In the genomic region with DNA sequence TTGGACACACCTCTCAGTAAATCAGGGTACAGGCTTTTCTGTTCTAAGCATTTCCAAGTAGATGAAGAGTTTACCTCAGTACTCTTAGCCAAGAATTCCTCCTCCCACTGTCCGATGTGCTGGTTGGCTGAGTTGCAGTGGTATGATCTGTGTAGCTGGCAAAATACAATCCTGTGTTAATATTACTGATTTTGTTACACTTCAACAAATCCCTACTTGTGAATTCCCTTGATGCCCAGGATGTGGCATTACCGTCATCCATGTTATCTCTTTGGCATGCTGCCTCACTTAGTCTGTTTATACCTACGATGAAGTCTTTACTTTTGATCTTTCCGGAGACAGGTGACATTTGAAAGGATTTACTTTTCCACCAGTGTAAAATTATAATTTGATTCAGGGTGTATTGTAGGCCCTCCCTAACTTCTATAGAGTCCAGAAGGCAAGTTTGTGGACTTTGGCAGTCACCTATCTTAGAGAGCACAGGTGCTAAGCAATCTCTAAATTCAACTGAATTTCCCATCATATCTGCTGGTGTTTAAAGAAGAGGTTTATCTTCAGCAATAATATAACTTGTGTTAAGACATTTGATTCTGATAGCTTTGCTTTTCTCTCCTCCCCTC, we compare ENCODE assay signal across 12 cellular contexts. TPM values are rescaled to one million over a fixed set of nuclear protein-coding genes. Genes with fewer than 3 reads are reported as not detected.
DNase-seq lines count a peak whose midpoint lies in the region; ATAC-seq and TF ChIP-seq lines count a peak whose summit lies in the region.
"Had no signal": no experiment of that assay in that cellular context is flagged by ENCODE, and none has a peak within 500 bp of the region (broad histone marks: within the 10 kb centered on the region; RNA-seq: fewer than 3 reads in every experiment).

No MANE protein-coding gene starts in this region.

- CTCF ChIA-PET in SK-N-SH (lab: Yijun Ruan, JAX) = interaction anchor here (0.9 to 1.6 kb wide), 5 partner anchors 13 to 625 kb away, joined by 3 to 5 read pairs (median 3); no protein-coding TSS in a partner anchor

- H2BK5ac ChIP-seq in neuronal stem cell (ENCODE audit: low read length) = no peak overlapping the region

- POLR2A ChIA-PET in SK-N-SH (lab: Yijun Ruan, JAX) = no interaction called here

- no peak overlapping the region for H2BK15ac ChIP-seq in neuronal stem cell (ENCODE audit: low read length)

- no peak overlapping the region for H3K18ac ChIP-seq in neuronal stem cell (ENCODE audit: low read length)

- no peaks in the 10 kb centered on the region for H3F3A ChIP-seq in SK-N-SH (replicated peaks; ENCODE audit: insufficient read depth)

- no peak for TF ChIP-seq RAD21 in SK-N-SH (IDR thresholded peaks at IDR 0.05; ENCODE audit: low read length)

- no peak overlapping the region for H4K8ac ChIP-seq in neuronal stem cell (ENCODE audit: low read depth, low read length)

- DNase-seq in SK-N-SH (no peak), SK-N-MC (ENCODE audit: low read depth, low spot score) (no peak), left cardiac atrium (no peak), neuronal stem cell (ENCODE audit: low spot score) (no peak), COLO668 (lab: John Stamatoyannopoulos, UW; ENCODE audit: unreplicated experiment) (no peak), NCI-H526 treated with DMSO at 0.1 percent for 48 hours (lab: John Stamatoyannopoulos, UW) (no peak)
- no peak for DNase-seq in activated effector memory CD4-positive, alpha-beta T cell treated with Interleukin-2 at 50 U/mL for 16 hours

- no peak overlapping the region for H3K23ac ChIP-seq in neuronal stem cell (ENCODE audit: low read depth, low read length, poor library complexity)

- H2AFZ ChIP-seq in SK-N-SH (ENCODE audit: low read depth) = no peak overlapping the region
- peak overlapping the region; percentile 33 for H2AFZ ChIP-seq in neuronal stem cell (ENCODE audit: low read length)

- intact Hi-C loops in left cardiac atrium (cut with DNase I) = loop anchor here in 1 of 2 donors (10.0 kb wide), 1 partner anchor 169 kb away; no protein-coding TSS in a partner anchor

- H3K36me3 ChIP-seq in SK-N-SH (replicated peaks in 1 of 2; ENCODE audit: control insufficient read depth in 1 of 2, insufficient read depth in 2 of 2, low read length in 1 of 2) = no peaks in the 10 kb centered on the region
- no peaks in the 10 kb centered on the region for H3K36me3 ChIP-seq in SK-N-MC (ENCODE audit: insufficient read depth, low read length)
- H3K36me3 ChIP-seq in neuronal stem cell (replicated peaks in 1 of 2; ENCODE audit: control insufficient read depth in 2 of 2, insufficient read depth in 2 of 2, low read length in 2 of 2) = no peaks in the 10 kb centered on the region
- H3K36me3 ChIP-seq: neutrophil, transverse colon had no signal

- H3K9ac ChIP-seq in SK-N-SH (no peak overlapping the region), SK-N-MC (ENCODE audit: insufficient read length) (peak overlapping the region; percentile 20), neuronal stem cell (ENCODE audit: low read depth, low read length, poor library complexity) (no peak overlapping the region)

- H3K9me3 ChIP-seq in SK-N-SH (no peaks in the 10 kb centered on the region), SK-N-MC (ENCODE audit: low read depth, low read length) (no peaks in the 10 kb centered on the region), neuronal stem cell (replicated peaks in 1 of 2; ENCODE audit: control insufficient read depth in 2 of 2, insufficient read depth in 1 of 2, low read depth in 1 of 2, low read length in 2 of 2) (no peaks in the 10 kb centered on the region)
- H3K9me3 ChIP-seq: neutrophil, transverse colon had no signal

- no peak for TF ChIP-seq CTCF in SK-N-SH (IDR thresholded peaks at IDR 0.05)

- peak; percentile 41 for ATAC-seq in SK-N-SH treated with all-trans-retinoic acid at 6 μM for 48 hours
- peak; percentile 92 to 93 for ATAC-seq in left cardiac atrium

- H4K20me1 ChIP-seq in SK-N-SH (ENCODE audit: insufficient read depth) = no peaks in the 10 kb centered on the region

- no peak overlapping the region for H3K27ac ChIP-seq in SK-N-SH (ENCODE audit: low read depth in 2 of 2, low read length in 1 of 2)
- H3K27ac ChIP-seq in SK-N-MC = peak overlapping the region; percentile 40; the same call in 1 of the 2 replicates
- no peak overlapping the region for H3K27ac ChIP-seq in neuronal stem cell (replicated peaks; ENCODE audit: low read length)
- H3K27ac ChIP-seq: 22Rv1, neutrophil had no signal

- H3K27me3 ChIP-seq in SK-N-SH (ENCODE audit: insufficient read depth) (no peaks in the 10 kb centered on the region), neuronal stem cell (ENCODE audit: control insufficient read depth in 3 of 3, insufficient read depth in 3 of 3, low read depth in 1 of 3, low read length in 3 of 3) (no peaks in the 10 kb centered on the region)
- H3K27me3 ChIP-seq: transverse colon had no signal

- no peak overlapping the region for H2BK120ac ChIP-seq in neuronal stem cell (ENCODE audit: low read depth, low read length)

- no peak overlapping the region for H2BK12ac ChIP-seq in neuronal stem cell (ENCODE audit: low read length)

- no peaks in the 10 kb centered on the region for H3K79me1 ChIP-seq in neuronal stem cell (ENCODE audit: low read depth, low read length)

- H3K4me1 ChIP-seq in SK-N-SH (ENCODE audit: control insufficient read depth in 1 of 2, insufficient read depth in 2 of 2, low read depth in 1 of 2, low read length in 1 of 2) (peaks cover 0 to 2% of the 10 kb centered on the region in 2 experiments; a peak in 1 of 4 replicates), neuronal stem cell (ENCODE audit: control insufficient read depth in 2 of 2, insufficient read depth in 1 of 2, low read depth in 1 of 2, low read length in 2 of 2) (no peaks in the 10 kb centered on the region)

- no peak overlapping the region for H4K91ac ChIP-seq in neuronal stem cell (ENCODE audit: low read depth, low read length, poor library complexity)

- no peak overlapping the region for H3K14ac ChIP-seq in neuronal stem cell (ENCODE audit: low read length)

- WGBS in SK-N-SH (ENCODE audit: low lambda C conversion rate) = 89% methylated on average over 4 of the region's 4 CpGs
- WGBS in neuronal stem cell (ENCODE audit: extremely low coverage in 2 of 2, insufficient read length in 2 of 2, insufficient replicate concordance in 1 of 2), 2 donors = no CpG with 5 or more reads among the region's 4 CpGs

- H3K4me3 ChIP-seq in SK-N-SH (ENCODE audit: low read depth in 2 of 2, low read length in 1 of 2) = no peak overlapping the region
- H3K4me3 ChIP-seq in SK-N-MC = peak overlapping the region; percentile 63
- no peak overlapping the region for H3K4me3 ChIP-seq in neuronal stem cell (ENCODE audit: low read length in 2 of 2)

- H3K9me2 ChIP-seq in SK-N-SH = no peaks in the 10 kb centered on the region

- no peaks in the 10 kb centered on the region for H3K79me2 ChIP-seq in SK-N-SH (ENCODE audit: insufficient read depth)

- no peak for TF ChIP-seq EP300 in SK-N-SH (IDR thresholded peaks at IDR 0.05; ENCODE audit: borderline replicate concordance in 1 of 2, low read depth in 1 of 2, low read length in 1 of 2)

- no peak overlapping the region for H2AK5ac ChIP-seq in neuronal stem cell (ENCODE audit: low read depth, low read length)

- H3K4me2 ChIP-seq in SK-N-SH (no peak overlapping the region), neuronal stem cell (ENCODE audit: insufficient read depth, low read length, poor library complexity, severe bottlenecking) (no peak overlapping the region)

- no peak overlapping the region for H3K4ac ChIP-seq in neuronal stem cell (ENCODE audit: low read length)

TF ChIP-seq in SK-N-SH treated with all-trans-retinoic acid at 6 μM for 48 hours, 23 proteins besides CTCF, POLR2A, EP300 and RAD21 (continues in another document):
- TF ChIP-seq ARNTL (CRISPR knock-in tag; IDR thresholded peaks at IDR 0.05; ENCODE audit: borderline replicate concordance, low read depth) (no peak), SNAI2 (CRISPR knock-in tag; IDR thresholded peaks at IDR 0.05) (no peak)

TF ChIP-seq in SK-N-SH, 30 proteins besides CTCF, POLR2A, EP300 and RAD21 (continues in another document):
- no peak for TF ChIP-seq POLR2AphosphoS5 (IDR thresholded peaks at IDR 0.05; ENCODE audit: low read depth, low read length)
- no peak for TF ChIP-seq NFIC (IDR thresholded peaks at IDR 0.05; ENCODE audit: borderline replicate concordance)
- no peak for TF ChIP-seq MEF2A (IDR thresholded peaks at IDR 0.05; ENCODE audit: borderline replicate concordance, low read depth)
- no peak for TF ChIP-seq ELF1 (IDR thresholded peaks at IDR 0.05)
- TF ChIP-seq, protein P1, sequence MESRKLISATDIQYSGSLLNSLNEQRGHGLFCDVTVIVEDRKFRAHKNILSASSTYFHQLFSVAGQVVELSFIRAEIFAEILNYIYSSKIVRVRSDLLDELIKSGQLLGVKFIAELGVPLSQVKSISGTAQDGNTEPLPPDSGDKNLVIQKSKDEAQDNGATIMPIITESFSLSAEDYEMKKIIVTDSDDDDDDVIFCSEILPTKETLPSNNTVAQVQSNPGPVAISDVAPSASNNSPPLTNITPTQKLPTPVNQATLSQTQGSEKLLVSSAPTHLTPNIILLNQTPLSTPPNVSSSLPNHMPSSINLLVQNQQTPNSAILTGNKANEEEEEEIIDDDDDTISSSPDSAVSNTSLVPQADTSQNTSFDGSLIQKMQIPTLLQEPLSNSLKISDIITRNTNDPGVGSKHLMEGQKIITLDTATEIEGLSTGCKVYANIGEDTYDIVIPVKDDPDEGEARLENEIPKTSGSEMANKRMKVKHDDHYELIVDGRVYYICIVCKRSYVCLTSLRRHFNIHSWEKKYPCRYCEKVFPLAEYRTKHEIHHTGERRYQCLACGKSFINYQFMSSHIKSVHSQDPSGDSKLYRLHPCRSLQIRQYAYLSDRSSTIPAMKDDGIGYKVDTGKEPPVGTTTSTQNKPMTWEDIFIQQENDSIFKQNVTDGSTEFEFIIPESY (IDR thresholded peaks at IDR 0.05; ENCODE audit: borderline replicate concordance, low read depth) = no peak
- no peak for TF ChIP-seq GABPA (IDR thresholded peaks at IDR 0.05; ENCODE audit: low read depth)

RNA-seq across cellular contexts. Expression of a gene that starts 10.1 kb away (rescaled TPM):
- polyA plus RNA-seq in SK-N-SH (2012; rRNA removed) = not detected in 2 replicates
- not detected in 2 replicates for polyA plus RNA-seq in SK-N-SH (2012; cell fraction: cytosol; rRNA removed)
- polyA plus RNA-seq in SK-N-SH (2012; cell fraction: nucleus; rRNA removed) = not detected in 2 replicates
- not detected for total RNA-seq in left cardiac atrium
- polyA plus RNA-seq in neuronal stem cell (2013, experiment 1 of 2) = not detected
- polyA plus RNA-seq in neuronal stem cell (2013, experiment 2 of 2) = not detected
- total RNA-seq: chondrocyte, transverse colon had no signal

RNA-seq across cellular contexts. Expression of a gene that starts 11.6 kb away (rescaled TPM):
- 6.9 and 8.8 TPM in 2 replicates for polyA plus RNA-seq in SK-N-SH (2012; rRNA removed)
- 8.6 and 10.0 TPM in 2 replicates for polyA plus RNA-seq in SK-N-SH (2012; cell fraction: cytosol; rRNA removed)
- polyA plus RNA-seq in SK-N-SH (2012; cell fraction: nucleus; rRNA removed) = 3.4 and 8.3 TPM in 2 replicates
- total RNA-seq in left cardiac atrium = 10 to 100 TPM; 19.9 to 27.8 TPM
- 21.1 TPM for polyA plus RNA-seq in neuronal stem cell (2013, experiment 1 of 2)
- 20.2 TPM for polyA plus RNA-seq in neuronal stem cell (2013, experiment 2 of 2)
